8 cellular contexts compared by ENCODE assay signal in the genomic region with DNA sequence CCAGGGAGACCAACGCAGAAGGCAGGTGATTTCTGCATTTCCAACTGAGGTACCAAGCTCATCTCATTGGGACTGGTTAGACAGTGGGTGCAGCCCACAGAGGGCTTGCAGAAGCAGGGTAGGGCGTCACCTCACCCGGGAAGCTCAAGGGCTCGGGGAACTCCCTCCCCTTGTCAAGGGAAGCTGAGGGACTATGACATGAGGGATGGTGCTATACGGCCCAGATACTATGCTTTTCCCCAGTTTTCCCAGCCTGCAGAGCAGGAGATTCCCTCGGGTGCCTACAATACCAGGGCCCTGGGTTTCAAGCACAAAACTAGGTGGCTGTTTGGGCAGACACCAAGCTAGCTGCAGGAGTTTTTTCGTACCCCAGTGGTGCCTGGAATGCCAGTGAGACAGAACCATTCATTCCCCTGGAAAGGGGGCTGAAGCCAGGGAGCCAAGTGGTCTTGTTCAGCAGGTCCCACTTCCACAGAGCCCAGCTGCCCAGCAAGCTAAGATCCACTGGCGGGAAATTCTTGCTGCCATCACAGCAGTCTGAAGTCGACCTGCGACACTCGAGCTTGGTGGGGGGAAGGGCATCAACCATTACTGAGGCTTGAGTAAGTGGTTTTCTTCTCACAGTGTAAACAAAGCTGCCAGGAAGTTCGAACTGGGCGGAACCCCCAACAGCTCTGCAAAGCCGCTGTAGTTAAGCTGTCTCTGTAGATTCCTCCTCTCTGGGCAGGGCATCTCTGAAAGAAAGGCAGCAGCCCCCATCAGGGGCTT.
DNase-seq lines count a peak whose midpoint lies in the region; ATAC-seq, FAIRE-seq and TF ChIP-seq lines count a peak whose summit lies in the region.
"Not testable (repeated sequence)": the region's sequence is repeated elsewhere in the genome, so short reads cannot be mapped to it uniquely, and the experiment has no call there.

No MANE protein-coding gene starts in this region.

- intact Hi-C loops in naive thymus-derived CD4-positive, alpha-beta T cell (cut with micrococcal nuclease), result loop anchor here (2.0 to 5.0 kb wide), 3 partner anchors 17 to 53 kb away; no protein-coding TSS in a partner anchor

- not testable (repeated sequence) for H3K9me3 ChIP-seq in astrocyte (ENCODE audit: insufficient read depth, low read depth, low read length); naive thymus-derived CD4-positive, alpha-beta T cell (ENCODE audit: control insufficient read depth in 2 of 3, low read length in 3 of 3)

- TF ChIP-seq CTCF in astrocyte (IDR thresholded peaks at IDR 0.05; ENCODE audit: insufficient read depth, low read depth, low read length); foreskin fibroblast (IDR thresholded peaks at IDR 0.05; ENCODE audit: low read depth, low read length): not testable (repeated sequence)

- H3K36me3 ChIP-seq in astrocyte (ENCODE audit: insufficient read depth, low read length); naive thymus-derived CD4-positive, alpha-beta T cell (ENCODE audit: control insufficient read depth in 2 of 3, insufficient read depth in 3 of 3, low read length in 3 of 3): not testable (repeated sequence)

- not testable (repeated sequence) for H3K27me3 ChIP-seq in astrocyte (ENCODE audit: insufficient read depth, low read length); naive thymus-derived CD4-positive, alpha-beta T cell (ENCODE audit: control insufficient read depth in 2 of 2, insufficient read depth in 2 of 2, low read length in 2 of 2)

- peak; percentile 71 for ATAC-seq in activated CD8-positive, alpha-beta memory T cell treated with anti-CD3 and anti-CD28 coated beads, Interleukin-2, amount 10 ng/mL, durations not matched to agents 7 days and 5 days
- ATAC-seq in naive thymus-derived CD4-positive, alpha-beta T cell, result peak; percentile 67
- ATAC-seq in stimulated activated effector memory CD8-positive, alpha-beta T cell treated with anti-CD3 and anti-CD28 coated beads, Interleukin-12 subunit alpha, Interleukin-12 subunit beta, amount 100 ng/mL, for 72 hours, result peak; percentile 69

- peaks cover 25% of the 10 kb centered on the region for H3K4me1 Mint-ChIP-seq in activated CD8-positive, alpha-beta memory T cell treated with anti-CD3 and anti-CD28 coated beads, Interleukin-2, amount 10 ng/mL, durations not matched to agents 7 days and 5 days
- not testable (repeated sequence) for H3K4me1 Mint-ChIP-seq in astrocyte (ENCODE audit: low read depth, unreplicated experiment)
- H3K4me1 Mint-ChIP-seq in naive thymus-derived CD4-positive, alpha-beta T cell, result peaks cover 11 to 44% (median 39%) of the 10 kb centered on the region in 7 donors
- H3K4me1 Mint-ChIP-seq in stimulated activated effector memory CD8-positive, alpha-beta T cell treated with anti-CD3 and anti-CD28 coated beads, Interleukin-12 subunit alpha, Interleukin-12 subunit beta, amount 100 ng/mL, for 72 hours, result peaks cover 33% of the 10 kb centered on the region

- H3K4me3 Mint-ChIP-seq in activated CD8-positive, alpha-beta memory T cell treated with anti-CD3 and anti-CD28 coated beads, Interleukin-2, amount 10 ng/mL, durations not matched to agents 7 days and 5 days; astrocyte (ENCODE audit: unreplicated experiment); stimulated activated effector memory CD8-positive, alpha-beta T cell treated with anti-CD3 and anti-CD28 coated beads, Interleukin-12 subunit alpha, Interleukin-12 subunit beta, amount 100 ng/mL, for 72 hours: not testable (repeated sequence)
- peak overlapping the region; percentile 7 to 61 (median 47) for H3K4me3 Mint-ChIP-seq in naive thymus-derived CD4-positive, alpha-beta T cell

- peaks cover 14% of the 10 kb centered on the region for H3K4me1 ChIP-seq in astrocyte (ENCODE audit: insufficient read depth, low read length)
- H3K4me1 ChIP-seq in naive thymus-derived CD4-positive, alpha-beta T cell (ENCODE audit: control insufficient read depth in 2 of 2, insufficient read depth in 2 of 2, low read length in 2 of 2), result peaks cover 18 to 27% of the 10 kb centered on the region in 2 donors

- DNase-seq in DMS153 (lab: John Stamatoyannopoulos, UW) (peak; percentile 29), NCI-H1092 (lab: John Stamatoyannopoulos, UW) (peak; percentile 2), T follicular helper cell (ENCODE audit: low read depth) (peak; percentile 6), foreskin fibroblast (peak; percentile 17 to 24)
- peak; percentile 77 for DNase-seq in activated CD8-positive, alpha-beta memory T cell treated with anti-CD3 and anti-CD28 coated beads, Interleukin-2, amount 10 ng/mL, durations not matched to agents 7 days and 5 days
- not testable (repeated sequence) for DNase-seq in astrocyte (ENCODE audit: low read depth)
- DNase-seq in naive thymus-derived CD4-positive, alpha-beta T cell, result peak in 6 of 9 donors; percentile 49 to 78 (median 56)
- peak in 1 of 2 donors; percentile 54 for DNase-seq in stimulated activated effector memory CD8-positive, alpha-beta T cell treated with anti-CD3 and anti-CD28 coated beads, Interleukin-12 subunit alpha, Interleukin-12 subunit beta, amount 100 ng/mL, for 72 hours (ENCODE audit: low spot score in 2 of 2)

- not testable (repeated sequence) for H3K27me3 Mint-ChIP-seq in activated CD8-positive, alpha-beta memory T cell treated with anti-CD3 and anti-CD28 coated beads, Interleukin-2, amount 10 ng/mL, durations not matched to agents 7 days and 5 days; astrocyte (ENCODE audit: low read depth, unreplicated experiment); naive thymus-derived CD4-positive, alpha-beta T cell

- H3K9me3 Mint-ChIP-seq in activated CD8-positive, alpha-beta memory T cell treated with anti-CD3 and anti-CD28 coated beads, Interleukin-2, amount 10 ng/mL, durations not matched to agents 7 days and 5 days (ENCODE audit: low read depth), result not testable (repeated sequence)
- H3K9me3 Mint-ChIP-seq in astrocyte (ENCODE audit: unreplicated experiment), result peaks cover 15% of the 10 kb centered on the region
- peaks cover 16 to 62% (median 38%) of the 10 kb centered on the region in 11 donors for H3K9me3 Mint-ChIP-seq in naive thymus-derived CD4-positive, alpha-beta T cell
- H3K9me3 Mint-ChIP-seq in stimulated activated effector memory CD8-positive, alpha-beta T cell treated with anti-CD3 and anti-CD28 coated beads, Interleukin-12 subunit alpha, Interleukin-12 subunit beta, amount 100 ng/mL, for 72 hours, result peaks cover 12% of the 10 kb centered on the region

- CTCF ChIA-PET in activated CD8-positive, alpha-beta memory T cell treated with anti-CD3 and anti-CD28 coated beads, Interleukin-2, amount 10 ng/mL, durations not matched to agents 7 days and 5 days (lab: Charles Lee), result interaction anchor here (0.8 to 1.9 kb wide), 3 partner anchors 12 to 314 kb away, joined by 3 to 5 read pairs (median 3); no protein-coding TSS in a partner anchor
- CTCF ChIA-PET in naive thymus-derived CD4-positive, alpha-beta T cell (lab: Charles Lee), result interaction anchor here (0.6 to 0.9 kb wide), 2 partner anchors 20 to 232 kb away, joined by 3 read pairs; no protein-coding TSS in a partner anchor

- H3K9ac ChIP-seq in astrocyte (ENCODE audit: low read length), result not testable (repeated sequence)

- not testable (repeated sequence) for H3K27ac ChIP-seq in astrocyte (ENCODE audit: low read depth, low read length); naive thymus-derived CD4-positive, alpha-beta T cell (ENCODE audit: low read depth, low read length)

- H3K36me3 Mint-ChIP-seq in activated CD8-positive, alpha-beta memory T cell treated with anti-CD3 and anti-CD28 coated beads, Interleukin-2, amount 10 ng/mL, durations not matched to agents 7 days and 5 days, result peaks cover 21% of the 10 kb centered on the region
- not testable (repeated sequence) for H3K36me3 Mint-ChIP-seq in astrocyte (ENCODE audit: low read depth, unreplicated experiment); stimulated activated effector memory CD8-positive, alpha-beta T cell treated with anti-CD3 and anti-CD28 coated beads, Interleukin-12 subunit alpha, Interleukin-12 subunit beta, amount 100 ng/mL, for 72 hours
- H3K36me3 Mint-ChIP-seq in naive thymus-derived CD4-positive, alpha-beta T cell, result peaks cover 25 to 33% (median 30%) of the 10 kb centered on the region in 5 donors

- not testable (repeated sequence) for FAIRE-seq in astrocyte (lab: Jason Lieb, UNC)

- H2AFZ ChIP-seq in astrocyte (ENCODE audit: low read depth, low read length), result peak overlapping the region; percentile 5

- not testable (repeated sequence) for H3K79me2 ChIP-seq in astrocyte (ENCODE audit: insufficient read depth, low read length)

- POLR2A ChIA-PET in naive thymus-derived CD4-positive, alpha-beta T cell (lab: Charles Lee), result interaction anchor here (0.6 to 1.8 kb wide), 7 partner anchors 12 to 61 kb away, joined by 3 to 10 read pairs (median 3); no protein-coding TSS in a partner anchor

- peak overlapping the region; percentile 25 for H3K4me2 ChIP-seq in astrocyte (ENCODE audit: low read length)

- not testable (repeated sequence) for H3K4me3 ChIP-seq in astrocyte (ENCODE audit: insufficient read depth, low read depth, low read length); foreskin fibroblast (ENCODE audit: low read depth in 1 of 2, low read length in 2 of 2)
- peak overlapping the region; percentile 29 for H3K4me3 ChIP-seq in naive thymus-derived CD4-positive, alpha-beta T cell (ENCODE audit: low read length)

- H4K20me1 ChIP-seq in astrocyte (ENCODE audit: insufficient read depth, low read length), result not testable (repeated sequence)

- peak overlapping the region; percentile 74 for H3K27ac Mint-ChIP-seq in activated CD8-positive, alpha-beta memory T cell treated with anti-CD3 and anti-CD28 coated beads, Interleukin-2, amount 10 ng/mL, durations not matched to agents 7 days and 5 days
- H3K27ac Mint-ChIP-seq in astrocyte (ENCODE audit: unreplicated experiment), result not testable (repeated sequence)
- H3K27ac Mint-ChIP-seq in naive thymus-derived CD4-positive, alpha-beta T cell, result peak overlapping the region in 8 of 9 donors; percentile 65 to 89 (median 80)
- peak overlapping the region; percentile 83 for H3K27ac Mint-ChIP-seq in stimulated activated effector memory CD8-positive, alpha-beta T cell treated with anti-CD3 and anti-CD28 coated beads, Interleukin-12 subunit alpha, Interleukin-12 subunit beta, amount 100 ng/mL, for 72 hours
